In genomic region chr12:120444676-120445075, GRCh38 we compare ENCODE assay signal across 1 cellular context.
TF ChIP-seq lines count a peak whose summit lies in the region.

No MANE protein-coding gene starts in this region.

TF ChIP-seq in neural cell, 6 proteins besides CTCF, POLR2A, EP300 and RAD21 (continued from another document):
- TF ChIP-seq TAF1 (IDR thresholded peaks at IDR 0.05; ENCODE audit: low read depth) (no peak), MXI1 (conservative IDR thresholded peaks at IDR 0.05; ENCODE audit: poor library complexity, severe bottlenecking) (no peak)
